8 cellular contexts compared by ENCODE assay signal in genomic region chr12:130796985-130797686, GRCh38. TPM values are rescaled to one million over a fixed set of nuclear protein-coding genes. Genes with fewer than 3 reads are reported as not detected.
A peak's percentile ranks its signal among the peaks of the same experiment; 100 is the strongest.
DNase-seq lines count a peak whose midpoint lies in the region; ATAC-seq and TF ChIP-seq lines count a peak whose summit lies in the region.

No MANE protein-coding gene starts in this region.

- no peak overlapping the region for H3K27ac ChIP-seq in right lobe of liver
- H3K27ac ChIP-seq in hepatocyte = no peak overlapping the region

- H2AFZ ChIP-seq in hepatocyte = no peak overlapping the region

- intact Hi-C loops in right lobe of liver (cut with DNase I) = no loop called here

- no peaks in the 10 kb centered on the region for H4K20me1 ChIP-seq in hepatocyte (ENCODE audit: insufficient read depth, poor library complexity, severe bottlenecking)

- no peaks in the 10 kb centered on the region for H3K9me2 ChIP-seq in hepatocyte (replicated peaks; ENCODE audit: insufficient read depth)

- H3K27me3 ChIP-seq in right lobe of liver = no peaks in the 10 kb centered on the region
- H3K27me3 ChIP-seq in hepatocyte = no peaks in the 10 kb centered on the region

- H3K36me3 ChIP-seq in right lobe of liver = peaks cover 0 to 15% (median 6%) of the 10 kb centered on the region in 4 donors
- no peaks in the 10 kb centered on the region for H3K36me3 ChIP-seq in hepatocyte (replicated peaks; ENCODE audit: insufficient read depth, low read depth)

- H3K4me3 ChIP-seq in right lobe of liver (no peak overlapping the region), hepatocyte (no peak overlapping the region)

- no peaks in the 10 kb centered on the region for H3K9me3 ChIP-seq in right lobe of liver
- H3K9me3 ChIP-seq in hepatocyte (ENCODE audit: low read depth) = no peaks in the 10 kb centered on the region

- 90% methylated on average over 11 of the region's 19 CpGs for WGBS in right lobe of liver (ENCODE audit: insufficient coverage, low coverage, low lambda C conversion rate, missing lambda C conversion rate)
- 91% methylated on average over 19 of the region's 19 CpGs for WGBS in hepatocyte (ENCODE audit: low lambda C conversion rate, missing lambda C conversion rate)

- DNase-seq in activated T-cell treated with anti-CD3 and anti-CD28 coated beads for 48 hours (ENCODE audit: low read depth) (peak; percentile 40), right lobe of liver (no peak), erythroblast (lab: John Stamatoyannopoulos, UW) (no peak), hepatocyte (ENCODE audit: low spot score) (no peak)
- peak; percentile 27 to 42 (median 30) for DNase-seq in stimulated activated CD4-positive, alpha-beta T cell treated with anti-CD3 and anti-CD28 coated beads, Interleukin-12 subunit alpha, Interleukin-12 subunit beta, amount 100 ng/mL, for 48 hours (ENCODE audit: low read depth in 2 of 3, low spot score in 1 of 3)

- no peaks in the 10 kb centered on the region for H3K79me2 ChIP-seq in hepatocyte

- no peak overlapping the region for H3K4me2 ChIP-seq in hepatocyte

- H3K4me1 ChIP-seq in right lobe of liver (no peaks in the 10 kb centered on the region), hepatocyte (ENCODE audit: insufficient read depth) (no peaks in the 10 kb centered on the region)

- ATAC-seq in GM18858 (IDR thresholded peaks at IDR 0.05; ENCODE audit: unreplicated experiment) = peak; percentile 72
- peak; percentile 50 for ATAC-seq in HG03045 (IDR thresholded peaks at IDR 0.05; ENCODE audit: unreplicated experiment)
- ATAC-seq in right lobe of liver = no peak
- ATAC-seq in GM19452 (IDR thresholded peaks at IDR 0.05; ENCODE audit: unreplicated experiment) = no peak

- TF ChIP-seq POLR2A in right lobe of liver (IDR thresholded peaks at IDR 0.05) = no peak
- no peak for TF ChIP-seq POLR2A in erythroblast (IDR thresholded peaks at IDR 0.05; ENCODE audit: low read length)

- no peak for TF ChIP-seq CTCF in right lobe of liver (IDR thresholded peaks at IDR 0.05)
- no peak for TF ChIP-seq CTCF in hepatocyte (IDR thresholded peaks at IDR 0.05; ENCODE audit: poor library complexity)

RNA-seq across cellular contexts. Expression of gene STX2, which starts 41.9 kb away (rescaled TPM):
- total RNA-seq in right lobe of liver (10 to 100 TPM in 1 of 6 experiments, 1 to 10 TPM in 5; 5.3 to 11.8 (median 7.2) TPM), hepatocyte (16.9 and 23.1 TPM in 2 replicates)
- polyA plus RNA-seq in hepatocyte = 12.4 and 15.8 TPM in 2 replicates

Comparison
In these comparisons a context has a peak if more than half of its experiments do, and no peak if none do; other contexts are left out.
1. ATAC-seq: peak in GM18858 (single experiment) and HG03045 (single experiment); none in right lobe of liver (0 of 4) and GM19452 (single experiment).
2. DNase-seq: peak in activated T-cell treated with anti-CD3 and anti-CD28 coated beads for 48 hours (single experiment) and stimulated activated CD4-positive, alpha-beta T cell treated with anti-CD3 and anti-CD28 coated beads, Interleukin-12 subunit alpha, Interleukin-12 subunit beta, amount 100 ng/mL, for 48 hours (3 of 3); none in right lobe of liver (0 of 3), erythroblast (0 of 2) and hepatocyte (single experiment).